In genomic region chr6:121619013-121619412, GRCh38 we compare ENCODE assay signal across 26 cellular contexts.
"Had no signal": no experiment of that assay in that cellular context is flagged by ENCODE, and none has a peak within 500 bp of the region (broad histone marks: within the 10 kb centered on the region; RNA-seq: fewer than 3 reads in every experiment).

No MANE protein-coding gene starts in this region.

- H3K36me3 ChIP-seq: esophagus muscularis mucosa, heart left ventricle, left lung, lower lobe of right lung, stomach, thyroid gland, upper lobe of left lung, vagina had no signal

- H3K4me3 Mint-ChIP-seq: activated CD4-positive, alpha-beta memory T cell treated with anti-CD3 and anti-CD28 coated beads for 36 hours; activated CD4-positive, alpha-beta T cell treated with anti-CD3 and anti-CD28 coated beads, Interleukin-2, amount 10 ng/mL, durations not matched to agents 24 days and 14 days; activated naive CD4-positive, alpha-beta T cell treated with anti-CD3 and anti-CD28 coated beads, Interleukin-2, amount 50 U/mL, for 24 hours; activated naive CD8-positive, alpha-beta T cell treated with anti-CD3 and anti-CD28 coated beads, Interleukin-2, amount 50 U/mL, for 24 hours; activated T-cell treated with anti-CD3 and anti-CD28 coated beads, Interleukin-2, amount 50 U/mL, for 4 hours; central memory CD8-positive, alpha-beta T cell; dendritic cell treated with granulocyte-macrophage colony-stimulating factor and Interleukin-4, amounts not matched to agents 40 ng/mL and 50 ng/mL, for 4 days; natural killer cell; stimulated activated naive B cell treated with anti-CD40 and anti-IgM and Interleukin-4, amounts not matched to agents 10 μg/mL and 1 μg/mL and 100 μg/mL, for 72 hours had no signal

- DNase-seq: activated CD4-positive, alpha-beta memory T cell treated with anti-CD3 and anti-CD28 coated beads for 36 hours; activated CD4-positive, alpha-beta T cell treated with anti-CD3 and anti-CD28 coated beads, Interleukin-2, amount 10 ng/mL, durations not matched to agents 24 days and 14 days; activated CD8-positive, alpha-beta memory T cell treated with anti-CD3 and anti-CD28 coated beads, Interleukin-2, amount 50 U/mL, for 48 hours; activated naive CD8-positive, alpha-beta T cell treated with anti-CD3 and anti-CD28 coated beads, Interleukin-2, amount 50 U/mL, for 24 hours; activated T-cell treated with anti-CD3 and anti-CD28 coated beads, Interleukin-2, amount 50 U/mL, for 4 hours; foreskin keratinocyte; heart left ventricle; hypothalamus; left lung; lower lobe of right lung; mesenchymal stem cell; natural killer cell; posterior cingulate gyrus; right cardiac atrium; stimulated activated CD4-positive, alpha-beta T cell treated with anti-CD3 and anti-CD28 coated beads, Interleukin-15, amount 100 ng/mL, for 24 hours; stimulated activated CD4-positive, alpha-beta T cell treated with anti-CD3 and anti-CD28 coated beads, Interleukin-2, amount 100 ng/mL, for 24 hours; stimulated activated naive B cell treated with anti-CD40 and anti-IgM and Interleukin-4, amounts not matched to agents 10 μg/mL and 1 μg/mL and 100 μg/mL, for 72 hours; stomach; thyroid gland; upper lobe of left lung had no signal

- H3K4me3 ChIP-seq: esophagus muscularis mucosa, heart left ventricle, left lung, lower lobe of right lung, stomach, thyroid gland, upper lobe of left lung, vagina had no signal

- H3K36me3 Mint-ChIP-seq: activated CD4-positive, alpha-beta memory T cell treated with anti-CD3 and anti-CD28 coated beads for 36 hours; activated naive CD4-positive, alpha-beta T cell treated with anti-CD3 and anti-CD28 coated beads, Interleukin-2, amount 50 U/mL, for 24 hours; natural killer cell; stimulated activated naive B cell treated with anti-CD40 and anti-IgM and Interleukin-4, amounts not matched to agents 10 μg/mL and 1 μg/mL and 100 μg/mL, for 72 hours had no signal

- H3K27ac ChIP-seq: esophagus muscularis mucosa, foreskin keratinocyte, heart left ventricle, left lung, lower lobe of right lung, stomach, thyroid gland, upper lobe of left lung, vagina had no signal

- H3K9me3 Mint-ChIP-seq: activated CD4-positive, alpha-beta memory T cell treated with anti-CD3 and anti-CD28 coated beads for 36 hours; activated CD4-positive, alpha-beta T cell treated with anti-CD3 and anti-CD28 coated beads, Interleukin-2, amount 10 ng/mL, durations not matched to agents 24 days and 14 days; activated naive CD4-positive, alpha-beta T cell treated with anti-CD3 and anti-CD28 coated beads, Interleukin-2, amount 50 U/mL, for 24 hours; activated T-cell treated with anti-CD3 and anti-CD28 coated beads, Interleukin-2, amount 50 U/mL, for 4 hours; activated T-helper 2 cell treated with anti-CD3 and anti-CD28 coated beads, Interferon-gamma antibody, Interleukin-2, Interleukin-4, amounts not matched to agents 10 μg/mL and 5 μg/mL and 100 μg/mL, durations not matched to agents 14 hours and 24 hours and 36 hours had no signal

- H3K27me3 Mint-ChIP-seq: activated CD4-positive, alpha-beta memory T cell treated with anti-CD3 and anti-CD28 coated beads for 36 hours; activated CD4-positive, alpha-beta T cell treated with anti-CD3 and anti-CD28 coated beads, Interleukin-2, amount 10 ng/mL, durations not matched to agents 24 days and 14 days; activated naive CD4-positive, alpha-beta T cell treated with anti-CD3 and anti-CD28 coated beads, Interleukin-2, amount 50 U/mL, for 24 hours; activated naive CD8-positive, alpha-beta T cell treated with anti-CD3 and anti-CD28 coated beads, Interleukin-2, amount 50 U/mL, for 24 hours; central memory CD8-positive, alpha-beta T cell; dendritic cell treated with granulocyte-macrophage colony-stimulating factor and Interleukin-4, amounts not matched to agents 40 ng/mL and 50 ng/mL, for 4 days; stimulated activated naive B cell treated with anti-CD40 and anti-IgM and Interleukin-4, amounts not matched to agents 10 μg/mL and 1 μg/mL and 100 μg/mL, for 72 hours had no signal

- H3K9me3 ChIP-seq: esophagus muscularis mucosa, heart left ventricle, left lung, lower lobe of right lung, stomach, thyroid gland, upper lobe of left lung, vagina had no signal

- ATAC-seq: activated naive CD8-positive, alpha-beta T cell treated with anti-CD3 and anti-CD28 coated beads, Interleukin-2, amount 50 U/mL, for 24 hours; activated T-cell treated with anti-CD3 and anti-CD28 coated beads, Interleukin-2, amount 50 U/mL, for 4 hours; foreskin keratinocyte; heart left ventricle; left lung; lower lobe of right lung; natural killer cell; right cardiac atrium; stimulated activated naive B cell treated with anti-CD40 and anti-IgM and Interleukin-4, amounts not matched to agents 10 μg/mL and 1 μg/mL and 100 μg/mL, for 72 hours had no signal

- H3K4me1 Mint-ChIP-seq: activated CD4-positive, alpha-beta T cell treated with anti-CD3 and anti-CD28 coated beads, Interleukin-2, amount 10 ng/mL, durations not matched to agents 24 days and 14 days; activated naive CD4-positive, alpha-beta T cell treated with anti-CD3 and anti-CD28 coated beads, Interleukin-2, amount 50 U/mL, for 24 hours; activated naive CD8-positive, alpha-beta T cell treated with anti-CD3 and anti-CD28 coated beads, Interleukin-2, amount 50 U/mL, for 24 hours; central memory CD8-positive, alpha-beta T cell; natural killer cell; stimulated activated naive B cell treated with anti-CD40 and anti-IgM and Interleukin-4, amounts not matched to agents 10 μg/mL and 1 μg/mL and 100 μg/mL, for 72 hours had no signal

- H3K27ac Mint-ChIP-seq: activated CD4-positive, alpha-beta memory T cell treated with anti-CD3 and anti-CD28 coated beads for 36 hours; activated CD4-positive, alpha-beta T cell treated with anti-CD3 and anti-CD28 coated beads, Interleukin-2, amount 10 ng/mL, durations not matched to agents 24 days and 14 days; activated naive CD4-positive, alpha-beta T cell treated with anti-CD3 and anti-CD28 coated beads, Interleukin-2, amount 50 U/mL, for 24 hours; activated naive CD8-positive, alpha-beta T cell treated with anti-CD3 and anti-CD28 coated beads, Interleukin-2, amount 50 U/mL, for 24 hours; activated T-helper 2 cell treated with anti-CD3 and anti-CD28 coated beads, Interferon-gamma antibody, Interleukin-2, Interleukin-4, amounts not matched to agents 10 μg/mL and 5 μg/mL and 100 μg/mL, durations not matched to agents 14 hours and 24 hours and 36 hours; dendritic cell treated with granulocyte-macrophage colony-stimulating factor and Interleukin-4, amounts not matched to agents 40 ng/mL and 50 ng/mL, for 4 days; natural killer cell; stimulated activated naive B cell treated with anti-CD40 and anti-IgM and Interleukin-4, amounts not matched to agents 10 μg/mL and 1 μg/mL and 100 μg/mL, for 72 hours had no signal

- H3K4me1 ChIP-seq: esophagus muscularis mucosa, foreskin keratinocyte, heart left ventricle, left lung, lower lobe of right lung, stomach, thyroid gland, upper lobe of left lung, vagina had no signal

- H3K27me3 ChIP-seq: esophagus muscularis mucosa, foreskin keratinocyte, heart left ventricle, left lung, stomach, thyroid gland, upper lobe of left lung, vagina had no signal
